1 cellular context compared by ENCODE assay signal in genomic region chr18:75208055-75208835, GRCh38.
TF ChIP-seq lines count a peak whose summit lies in the region.

No MANE protein-coding gene starts in this region.

TF ChIP-seq in HepG2, 621 proteins besides CTCF, POLR2A, EP300 and RAD21 (continued from another document and continues in another):
- no peak for TF ChIP-seq ZSCAN12 (CRISPR knock-in tag; IDR thresholded peaks at IDR 0.05)
- TF ChIP-seq, protein P1, sequence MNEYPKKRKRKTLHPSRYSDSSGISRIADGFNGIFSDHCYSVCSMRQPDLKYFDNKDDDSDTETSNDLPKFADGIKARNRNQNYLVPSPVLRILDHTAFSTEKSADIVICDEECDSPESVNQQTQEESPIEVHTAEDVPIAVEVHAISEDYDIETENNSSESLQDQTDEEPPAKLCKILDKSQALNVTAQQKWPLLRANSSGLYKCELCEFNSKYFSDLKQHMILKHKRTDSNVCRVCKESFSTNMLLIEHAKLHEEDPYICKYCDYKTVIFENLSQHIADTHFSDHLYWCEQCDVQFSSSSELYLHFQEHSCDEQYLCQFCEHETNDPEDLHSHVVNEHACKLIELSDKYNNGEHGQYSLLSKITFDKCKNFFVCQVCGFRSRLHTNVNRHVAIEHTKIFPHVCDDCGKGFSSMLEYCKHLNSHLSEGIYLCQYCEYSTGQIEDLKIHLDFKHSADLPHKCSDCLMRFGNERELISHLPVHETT (CRISPR knock-in tag; conservative IDR thresholded peaks at IDR 0.05) = no peak
- peak; percentile 61; the same call in 1 of the 2 replicates for TF ChIP-seq HNRNPL (IDR thresholded peaks at IDR 0.05; ENCODE audit: low read depth, low read length)
- no peak for TF ChIP-seq ZNF124 (CRISPR knock-in tag; IDR thresholded peaks at IDR 0.05)
- TF ChIP-seq RBAK (CRISPR knock-in tag; IDR thresholded peaks at IDR 0.05) = 0 out of 2 replicates have a peak, but pooled peaks have one; percentile 32
- no peak for TF ChIP-seq ZNF496 (CRISPR knock-in tag; IDR thresholded peaks at IDR 0.05; ENCODE audit: insufficient replicate concordance)
- TF ChIP-seq, protein P2, sequence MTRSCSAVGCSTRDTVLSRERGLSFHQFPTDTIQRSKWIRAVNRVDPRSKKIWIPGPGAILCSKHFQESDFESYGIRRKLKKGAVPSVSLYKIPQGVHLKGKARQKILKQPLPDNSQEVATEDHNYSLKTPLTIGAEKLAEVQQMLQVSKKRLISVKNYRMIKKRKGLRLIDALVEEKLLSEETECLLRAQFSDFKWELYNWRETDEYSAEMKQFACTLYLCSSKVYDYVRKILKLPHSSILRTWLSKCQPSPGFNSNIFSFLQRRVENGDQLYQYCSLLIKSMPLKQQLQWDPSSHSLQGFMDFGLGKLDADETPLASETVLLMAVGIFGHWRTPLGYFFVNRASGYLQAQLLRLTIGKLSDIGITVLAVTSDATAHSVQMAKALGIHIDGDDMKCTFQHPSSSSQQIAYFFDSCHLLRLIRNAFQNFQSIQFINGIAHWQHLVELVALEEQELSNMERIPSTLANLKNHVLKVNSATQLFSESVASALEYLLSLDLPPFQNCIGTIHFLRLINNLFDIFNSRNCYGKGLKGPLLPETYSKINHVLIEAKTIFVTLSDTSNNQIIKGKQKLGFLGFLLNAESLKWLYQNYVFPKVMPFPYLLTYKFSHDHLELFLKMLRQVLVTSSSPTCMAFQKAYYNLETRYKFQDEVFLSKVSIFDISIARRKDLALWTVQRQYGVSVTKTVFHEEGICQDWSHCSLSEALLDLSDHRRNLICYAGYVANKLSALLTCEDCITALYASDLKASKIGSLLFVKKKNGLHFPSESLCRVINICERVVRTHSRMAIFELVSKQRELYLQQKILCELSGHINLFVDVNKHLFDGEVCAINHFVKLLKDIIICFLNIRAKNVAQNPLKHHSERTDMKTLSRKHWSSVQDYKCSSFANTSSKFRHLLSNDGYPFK (CRISPR knock-in tag; IDR thresholded peaks at IDR 0.05; ENCODE audit: borderline replicate concordance) = 0 out of 2 replicates have a peak, but pooled peaks have one; percentile 22
- TF ChIP-seq NFKBIZ (CRISPR knock-in tag; IDR thresholded peaks at IDR 0.05) = no peak
- TF ChIP-seq ZBTB7B (CRISPR knock-in tag; IDR thresholded peaks at IDR 0.05) = no peak
- TF ChIP-seq SCMH1 (CRISPR knock-in tag; IDR thresholded peaks at IDR 0.05; ENCODE audit: borderline replicate concordance) = no peak
- TF ChIP-seq ZNF468 (CRISPR knock-in tag; IDR thresholded peaks at IDR 0.05) = no peak
- TF ChIP-seq ZNF382 (CRISPR knock-in tag; IDR thresholded peaks at IDR 0.05; ENCODE audit: borderline replicate concordance) = no peak
- no peak for TF ChIP-seq ZNF3 (CRISPR knock-in tag; IDR thresholded peaks at IDR 0.05)
- TF ChIP-seq, protein P3, sequence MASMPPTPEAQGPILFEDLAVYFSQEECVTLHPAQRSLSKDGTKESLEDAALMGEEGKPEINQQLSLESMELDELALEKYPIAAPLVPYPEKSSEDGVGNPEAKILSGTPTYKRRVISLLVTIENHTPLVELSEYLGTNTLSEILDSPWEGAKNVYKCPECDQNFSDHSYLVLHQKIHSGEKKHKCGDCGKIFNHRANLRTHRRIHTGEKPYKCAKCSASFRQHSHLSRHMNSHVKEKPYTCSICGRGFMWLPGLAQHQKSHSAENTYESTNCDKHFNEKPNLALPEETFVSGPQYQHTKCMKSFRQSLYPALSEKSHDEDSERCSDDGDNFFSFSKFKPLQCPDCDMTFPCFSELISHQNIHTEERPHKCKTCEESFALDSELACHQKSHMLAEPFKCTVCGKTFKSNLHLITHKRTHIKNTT (CRISPR knock-in tag; IDR thresholded peaks at IDR 0.05) = no peak
- TF ChIP-seq SNAPC2 (CRISPR knock-in tag; IDR thresholded peaks at IDR 0.05) = no peak
- 0 out of 2 replicates have a peak, but pooled peaks have one; percentile 23 for TF ChIP-seq ARID2 (CRISPR knock-in tag; IDR thresholded peaks at IDR 0.05; ENCODE audit: borderline replicate concordance)
- TF ChIP-seq, protein P4, sequence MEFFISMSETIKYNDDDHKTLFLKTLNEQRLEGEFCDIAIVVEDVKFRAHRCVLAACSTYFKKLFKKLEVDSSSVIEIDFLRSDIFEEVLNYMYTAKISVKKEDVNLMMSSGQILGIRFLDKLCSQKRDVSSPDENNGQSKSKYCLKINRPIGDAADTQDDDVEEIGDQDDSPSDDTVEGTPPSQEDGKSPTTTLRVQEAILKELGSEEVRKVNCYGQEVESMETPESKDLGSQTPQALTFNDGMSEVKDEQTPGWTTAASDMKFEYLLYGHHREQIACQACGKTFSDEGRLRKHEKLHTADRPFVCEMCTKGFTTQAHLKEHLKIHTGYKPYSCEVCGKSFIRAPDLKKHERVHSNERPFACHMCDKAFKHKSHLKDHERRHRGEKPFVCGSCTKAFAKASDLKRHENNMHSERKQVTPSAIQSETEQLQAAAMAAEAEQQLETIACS (CRISPR knock-in tag; IDR thresholded peaks at IDR 0.05) = peak; percentile 66
- peak; percentile 75 for TF ChIP-seq YEATS4 (CRISPR knock-in tag; IDR thresholded peaks at IDR 0.05; ENCODE audit: borderline replicate concordance)
- no peak for TF ChIP-seq NFE2L2 (IDR thresholded peaks at IDR 0.05; ENCODE audit: low read length)
- 0 out of 3 replicates have a peak, but pooled peaks have one; percentile 9 for TF ChIP-seq MXI1 (IDR thresholded peaks at IDR 0.05; ENCODE audit: borderline replicate concordance, low read depth, low read length)
- TF ChIP-seq ZBTB10 (CRISPR knock-in tag; IDR thresholded peaks at IDR 0.05; ENCODE audit: borderline replicate concordance) = peak; percentile 51; the same call in 1 of the 2 replicates
- TF ChIP-seq ZNF556 (CRISPR knock-in tag; IDR thresholded peaks at IDR 0.05; ENCODE audit: borderline replicate concordance) = no peak
- no peak for TF ChIP-seq CCAR2 (optimal IDR thresholded peaks at IDR 0.05; ENCODE audit: low read depth, low read length)
- TF ChIP-seq, protein P5, sequence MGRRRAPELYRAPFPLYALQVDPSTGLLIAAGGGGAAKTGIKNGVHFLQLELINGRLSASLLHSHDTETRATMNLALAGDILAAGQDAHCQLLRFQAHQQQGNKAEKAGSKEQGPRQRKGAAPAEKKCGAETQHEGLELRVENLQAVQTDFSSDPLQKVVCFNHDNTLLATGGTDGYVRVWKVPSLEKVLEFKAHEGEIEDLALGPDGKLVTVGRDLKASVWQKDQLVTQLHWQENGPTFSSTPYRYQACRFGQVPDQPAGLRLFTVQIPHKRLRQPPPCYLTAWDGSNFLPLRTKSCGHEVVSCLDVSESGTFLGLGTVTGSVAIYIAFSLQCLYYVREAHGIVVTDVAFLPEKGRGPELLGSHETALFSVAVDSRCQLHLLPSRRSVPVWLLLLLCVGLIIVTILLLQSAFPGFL (CRISPR knock-in tag; IDR thresholded peaks at IDR 0.05) = no peak
- TF ChIP-seq KLF13 (CRISPR knock-in tag; IDR thresholded peaks at IDR 0.05) = no peak
- no peak for TF ChIP-seq HHEX (CRISPR knock-in tag; IDR thresholded peaks at IDR 0.05)
- no peak for TF ChIP-seq NONO (IDR thresholded peaks at IDR 0.05)
- TF ChIP-seq NONO (CRISPR knock-in tag; conservative IDR thresholded peaks at IDR 0.05) = 0 out of 2 replicates have a peak, but pooled peaks have one; percentile 20
- TF ChIP-seq ZNF513 (CRISPR knock-in tag; conservative IDR thresholded peaks at IDR 0.05) = no peak
- TF ChIP-seq EEA1 (CRISPR knock-in tag; IDR thresholded peaks at IDR 0.05; ENCODE audit: borderline replicate concordance) = no peak
- TF ChIP-seq DMAP1 (CRISPR knock-in tag; IDR thresholded peaks at IDR 0.05) = no peak
- TF ChIP-seq ZNF205 (CRISPR knock-in tag; IDR thresholded peaks at IDR 0.05) = 0 out of 2 replicates have a peak, but pooled peaks have one; percentile 45
- TF ChIP-seq ESRRA (CRISPR knock-in tag; IDR thresholded peaks at IDR 0.05; ENCODE audit: low read depth) = no peak
- TF ChIP-seq HMG20A (CRISPR knock-in tag; IDR thresholded peaks at IDR 0.05; ENCODE audit: borderline replicate concordance) = no peak
- no peak for TF ChIP-seq ZFY (CRISPR knock-in tag; IDR thresholded peaks at IDR 0.05)
- peak; percentile 64; the same call in 1 of the 2 replicates for TF ChIP-seq PCBP1 (IDR thresholded peaks at IDR 0.05; ENCODE audit: borderline replicate concordance, low read depth, low read length)
- TF ChIP-seq RBFOX2 (IDR thresholded peaks at IDR 0.05; ENCODE audit: low read depth, low read length) = 0 out of 2 replicates have a peak, but pooled peaks have one; percentile 41
- TF ChIP-seq NBN (conservative IDR thresholded peaks at IDR 0.05) = no peak
- TF ChIP-seq ZNF263 (CRISPR knock-in tag; IDR thresholded peaks at IDR 0.05) = 0 out of 2 replicates have a peak, but pooled peaks have one; percentile 13
- 0 out of 2 replicates have a peak, but pooled peaks have one; percentile 35 for TF ChIP-seq ZNF225 (CRISPR knock-in tag; IDR thresholded peaks at IDR 0.05)
- peak; percentile 66; the same call in 1 of the 2 replicates for TF ChIP-seq ZNF292 (CRISPR knock-in tag; IDR thresholded peaks at IDR 0.05; ENCODE audit: borderline replicate concordance, low read depth)
- peak; percentile 27; the same call in 1 of the 2 replicates for TF ChIP-seq MYC (CRISPR knock-in tag; IDR thresholded peaks at IDR 0.05; ENCODE audit: borderline replicate concordance)
- TF ChIP-seq, protein P6, sequence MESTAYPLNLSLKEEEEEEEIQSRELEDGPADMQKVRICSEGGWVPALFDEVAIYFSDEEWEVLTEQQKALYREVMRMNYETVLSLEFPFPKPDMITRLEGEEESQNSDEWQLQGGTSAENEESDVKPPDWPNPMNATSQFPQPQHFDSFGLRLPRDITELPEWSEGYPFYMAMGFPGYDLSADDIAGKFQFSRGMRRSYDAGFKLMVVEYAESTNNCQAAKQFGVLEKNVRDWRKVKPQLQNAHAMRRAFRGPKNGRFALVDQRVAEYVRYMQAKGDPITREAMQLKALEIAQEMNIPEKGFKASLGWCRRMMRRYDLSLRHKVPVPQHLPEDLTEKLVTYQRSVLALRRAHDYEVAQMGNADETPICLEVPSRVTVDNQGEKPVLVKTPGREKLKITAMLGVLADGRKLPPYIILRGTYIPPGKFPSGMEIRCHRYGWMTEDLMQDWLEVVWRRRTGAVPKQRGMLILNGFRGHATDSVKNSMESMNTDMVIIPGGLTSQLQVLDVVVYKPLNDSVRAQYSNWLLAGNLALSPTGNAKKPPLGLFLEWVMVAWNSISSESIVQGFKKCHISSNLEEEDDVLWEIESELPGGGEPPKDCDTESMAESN (CRISPR knock-in tag; conservative IDR thresholded peaks at IDR 0.05) = 0 out of 2 replicates have a peak, but pooled peaks have one; percentile 13
- no peak for TF ChIP-seq ZNF704 (CRISPR knock-in tag; IDR thresholded peaks at IDR 0.05; ENCODE audit: borderline replicate concordance)
- no peak for TF ChIP-seq SMAD9 (CRISPR knock-in tag; IDR thresholded peaks at IDR 0.05)
- TF ChIP-seq, protein P7, sequence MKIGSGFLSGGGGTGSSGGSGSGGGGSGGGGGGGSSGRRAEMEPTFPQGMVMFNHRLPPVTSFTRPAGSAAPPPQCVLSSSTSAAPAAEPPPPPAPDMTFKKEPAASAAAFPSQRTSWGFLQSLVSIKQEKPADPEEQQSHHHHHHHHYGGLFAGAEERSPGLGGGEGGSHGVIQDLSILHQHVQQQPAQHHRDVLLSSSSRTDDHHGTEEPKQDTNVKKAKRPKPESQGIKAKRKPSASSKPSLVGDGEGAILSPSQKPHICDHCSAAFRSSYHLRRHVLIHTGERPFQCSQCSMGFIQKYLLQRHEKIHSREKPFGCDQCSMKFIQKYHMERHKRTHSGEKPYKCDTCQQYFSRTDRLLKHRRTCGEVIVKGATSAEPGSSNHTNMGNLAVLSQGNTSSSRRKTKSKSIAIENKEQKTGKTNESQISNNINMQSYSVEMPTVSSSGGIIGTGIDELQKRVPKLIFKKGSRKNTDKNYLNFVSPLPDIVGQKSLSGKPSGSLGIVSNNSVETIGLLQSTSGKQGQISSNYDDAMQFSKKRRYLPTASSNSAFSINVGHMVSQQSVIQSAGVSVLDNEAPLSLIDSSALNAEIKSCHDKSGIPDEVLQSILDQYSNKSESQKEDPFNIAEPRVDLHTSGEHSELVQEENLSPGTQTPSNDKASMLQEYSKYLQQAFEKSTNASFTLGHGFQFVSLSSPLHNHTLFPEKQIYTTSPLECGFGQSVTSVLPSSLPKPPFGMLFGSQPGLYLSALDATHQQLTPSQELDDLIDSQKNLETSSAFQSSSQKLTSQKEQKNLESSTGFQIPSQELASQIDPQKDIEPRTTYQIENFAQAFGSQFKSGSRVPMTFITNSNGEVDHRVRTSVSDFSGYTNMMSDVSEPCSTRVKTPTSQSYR (CRISPR knock-in tag; IDR thresholded peaks at IDR 0.05; ENCODE audit: borderline replicate concordance) = no peak
- no peak for TF ChIP-seq ELF3 (CRISPR knock-in tag; IDR thresholded peaks at IDR 0.05)
- TF ChIP-seq HNRNPLL (IDR thresholded peaks at IDR 0.05; ENCODE audit: low read depth, low read length, poor library complexity, severe bottlenecking) = peak; percentile 86
